Comparison of ENCODE assay signal across 8 cellular contexts in the genomic region with DNA sequence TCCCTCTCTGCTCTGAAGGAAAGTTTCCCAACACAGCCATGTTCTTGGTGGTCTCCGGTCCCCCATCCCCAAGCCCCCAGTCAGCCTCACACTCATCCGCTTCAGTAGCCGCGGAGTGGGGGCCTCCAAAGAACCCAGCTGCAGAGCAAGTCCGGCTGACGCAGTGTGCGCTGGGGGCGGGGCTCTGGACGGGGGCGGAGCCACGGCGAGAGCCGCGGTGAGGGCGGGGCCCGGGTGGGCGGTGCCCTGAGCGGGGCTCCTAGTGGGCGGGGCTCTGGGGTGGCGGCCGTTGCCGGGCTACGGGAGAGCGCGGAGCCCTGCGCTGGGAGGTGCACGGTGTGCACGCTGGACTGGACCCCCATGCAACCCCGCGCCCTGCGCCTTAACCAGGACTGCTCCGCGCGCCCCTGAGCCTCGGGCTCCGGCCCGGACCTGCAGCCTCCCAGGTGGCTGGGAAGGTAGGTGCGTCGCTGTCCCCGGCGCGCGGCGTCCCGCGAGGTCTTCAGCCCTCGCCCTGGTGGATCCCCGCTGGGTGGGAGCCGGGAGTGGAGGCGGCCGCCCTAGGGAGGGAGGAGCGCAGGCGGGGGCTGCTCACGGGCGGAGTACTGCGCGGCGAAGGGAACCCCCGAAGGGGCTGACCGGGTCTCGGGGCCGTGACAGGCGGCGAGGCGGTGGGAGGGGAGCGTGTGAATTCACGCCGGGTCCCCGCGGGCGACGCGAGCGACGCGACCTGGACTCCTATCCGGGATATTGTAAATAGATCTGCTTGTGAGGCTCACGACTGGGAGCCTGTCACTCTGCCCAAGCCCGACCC. TPM values are rescaled to one million over a fixed set of nuclear protein-coding genes. Genes with fewer than 3 reads are reported as not detected.
DNase-seq lines count a peak whose midpoint lies in the region; ATAC-seq and TF ChIP-seq lines count a peak whose summit lies in the region.

No MANE protein-coding gene starts in this region.

- H2AFZ ChIP-seq in osteoblast (ENCODE audit: low read length), result peak overlapping the region; percentile 92

- peak overlapping the region; percentile 78 for H3K4me3 Mint-ChIP-seq in activated naive CD4-positive, alpha-beta T cell treated with anti-CD3 and anti-CD28 coated beads, Interleukin-2, amount 10 ng/mL, durations not matched to agents 7 days and 5 days

- TF ChIP-seq CTCF in osteoblast (IDR thresholded peaks at IDR 0.05; ENCODE audit: extremely low read depth, low read depth, low read length) (no peak), testis (IDR thresholded peaks at IDR 0.05) (no peak)

- ATAC-seq in GM21723 (IDR thresholded peaks at IDR 0.05; ENCODE audit: unreplicated experiment), result peak; percentile 85

- H3K36me3 ChIP-seq in osteoblast (ENCODE audit: insufficient read depth, low read length) (no peaks in the 10 kb centered on the region), testis (ENCODE audit: low read depth, missing control alignments) (no peaks in the 10 kb centered on the region)

- H3K4me2 ChIP-seq in osteoblast (ENCODE audit: insufficient read depth, low read length), result peak overlapping the region; percentile 90

- H3K27ac Mint-ChIP-seq in activated naive CD4-positive, alpha-beta T cell treated with anti-CD3 and anti-CD28 coated beads, Interleukin-2, amount 10 ng/mL, durations not matched to agents 7 days and 5 days, result peak overlapping the region; percentile 80

- no peaks in the 10 kb centered on the region for H4K20me1 ChIP-seq in osteoblast (ENCODE audit: insufficient read depth, low read length)

- 0 to 1% methylated on average over 12 to 17 of the region's 79 CpGs for WGBS in testis, 2 donors

- H3K4me1 ChIP-seq in osteoblast (ENCODE audit: insufficient read depth, low read length) (peaks cover 8% of the 10 kb centered on the region), testis (no peaks in the 10 kb centered on the region)

- peaks cover 33% of the 10 kb centered on the region for H3K79me2 ChIP-seq in osteoblast (ENCODE audit: insufficient read depth, low read length)

- no peaks in the 10 kb centered on the region for H3K9me3 Mint-ChIP-seq in activated naive CD4-positive, alpha-beta T cell treated with anti-CD3 and anti-CD28 coated beads, Interleukin-2, amount 10 ng/mL, durations not matched to agents 7 days and 5 days

- peak overlapping the region; percentile 67 for H3K27ac ChIP-seq in osteoblast (ENCODE audit: low read depth, low read length)
- peak overlapping the region; percentile 87 to 88 for H3K27ac ChIP-seq in testis

- peaks cover 4% of the 10 kb centered on the region for H3K27me3 ChIP-seq in osteoblast (ENCODE audit: insufficient read depth, low read length)
- H3K27me3 ChIP-seq in testis, result no peaks in the 10 kb centered on the region

- DNase-seq in EH (ENCODE audit: low read depth) (peak; percentile 87), KG1 (lab: John Stamatoyannopoulos, UW) (peak; percentile 61), SK-MEL-5 (ENCODE audit: low read depth, low spot score) (peak; percentile 90), glomerular visceral epithelial cell (ENCODE audit: extremely low spot score) (peak; percentile 92), osteoblast (ENCODE audit: insufficient read length, low spot score, missing footprints) (peak; percentile 97), testis (peak; percentile 96)
- peak; percentile 94 for DNase-seq in activated naive CD4-positive, alpha-beta T cell treated with anti-CD3 and anti-CD28 coated beads, Interleukin-2, amount 10 ng/mL, durations not matched to agents 7 days and 5 days

- in situ Hi-C loops in SK-MEL-5 (cut with HindIII; ENCODE audit: low pct_unique_long_range_greater_than_20kb, low sequenced_read_pairs), result no loop called here

- H3K4me1 Mint-ChIP-seq in activated naive CD4-positive, alpha-beta T cell treated with anti-CD3 and anti-CD28 coated beads, Interleukin-2, amount 10 ng/mL, durations not matched to agents 7 days and 5 days, result peaks cover 21% of the 10 kb centered on the region

- CTCF ChIA-PET in activated naive CD4-positive, alpha-beta T cell treated with anti-CD3 and anti-CD28 coated beads, Interleukin-2, amount 10 ng/mL, durations not matched to agents 7 days and 5 days (lab: Charles Lee), result interaction anchor here (1.1 to 1.4 kb wide), 3 partner anchors 89 to 290 kb away, joined by 3 read pairs; no protein-coding TSS in a partner anchor

- intact Hi-C loops in testis (cut with DNase I; ENCODE audit: low total_unique reads), result loop anchor here (10.0 kb wide), 1 partner anchor 114 kb away; no protein-coding TSS in a partner anchor

- H3K9me3 ChIP-seq in osteoblast (ENCODE audit: low read depth, low read length) (no peaks in the 10 kb centered on the region), testis (no peaks in the 10 kb centered on the region)

- H3K4me3 ChIP-seq in osteoblast (ENCODE audit: insufficient read depth, low read length), result peak overlapping the region; percentile 87
- peak overlapping the region; percentile 89 to 96 for H3K4me3 ChIP-seq in testis

- no peaks in the 10 kb centered on the region for H3K36me3 Mint-ChIP-seq in activated naive CD4-positive, alpha-beta T cell treated with anti-CD3 and anti-CD28 coated beads, Interleukin-2, amount 10 ng/mL, durations not matched to agents 7 days and 5 days

- TF ChIP-seq POLR2A in testis (IDR thresholded peaks at IDR 0.05), result no peak

- peaks cover 64% of the 10 kb centered on the region for H3K27me3 Mint-ChIP-seq in activated naive CD4-positive, alpha-beta T cell treated with anti-CD3 and anti-CD28 coated beads, Interleukin-2, amount 10 ng/mL, durations not matched to agents 7 days and 5 days

RNA-seq across cellular contexts. Expression of a gene that starts 9.1 kb away (rescaled TPM):
- 128 and 130 TPM in 2 replicates for total RNA-seq in SK-MEL-5 (2014; rRNA removed; shearing (Covaris generic))
- 143 and 197 TPM in 2 replicates for polyA plus RNA-seq in SK-MEL-5 (2015; cell fraction: cytosol; rRNA removed)
- 194 and 211 TPM in 2 replicates for polyA plus RNA-seq in SK-MEL-5 (2015; cell fraction: nucleus; rRNA removed)
- total RNA-seq in osteoblast, result 73.8 and 77.5 TPM in 2 replicates
- total RNA-seq in testis, result 1 to 10 TPM; 6.2 to 8.4 TPM
- 5.7 TPM for polyA plus RNA-seq in testis (ENCODE audit: insufficient read depth, low read depth, low replicate concordance)

Comparison
In these comparisons a context has a peak if more than half of its experiments do, and no peak if none do; other contexts are left out.
1. Peak in every context shown above with its lines: DNase-seq, ATAC-seq, H3K4me3 ChIP-seq and H3K27ac ChIP-seq.